8 cellular contexts compared by ENCODE assay signal in the genomic region with DNA sequence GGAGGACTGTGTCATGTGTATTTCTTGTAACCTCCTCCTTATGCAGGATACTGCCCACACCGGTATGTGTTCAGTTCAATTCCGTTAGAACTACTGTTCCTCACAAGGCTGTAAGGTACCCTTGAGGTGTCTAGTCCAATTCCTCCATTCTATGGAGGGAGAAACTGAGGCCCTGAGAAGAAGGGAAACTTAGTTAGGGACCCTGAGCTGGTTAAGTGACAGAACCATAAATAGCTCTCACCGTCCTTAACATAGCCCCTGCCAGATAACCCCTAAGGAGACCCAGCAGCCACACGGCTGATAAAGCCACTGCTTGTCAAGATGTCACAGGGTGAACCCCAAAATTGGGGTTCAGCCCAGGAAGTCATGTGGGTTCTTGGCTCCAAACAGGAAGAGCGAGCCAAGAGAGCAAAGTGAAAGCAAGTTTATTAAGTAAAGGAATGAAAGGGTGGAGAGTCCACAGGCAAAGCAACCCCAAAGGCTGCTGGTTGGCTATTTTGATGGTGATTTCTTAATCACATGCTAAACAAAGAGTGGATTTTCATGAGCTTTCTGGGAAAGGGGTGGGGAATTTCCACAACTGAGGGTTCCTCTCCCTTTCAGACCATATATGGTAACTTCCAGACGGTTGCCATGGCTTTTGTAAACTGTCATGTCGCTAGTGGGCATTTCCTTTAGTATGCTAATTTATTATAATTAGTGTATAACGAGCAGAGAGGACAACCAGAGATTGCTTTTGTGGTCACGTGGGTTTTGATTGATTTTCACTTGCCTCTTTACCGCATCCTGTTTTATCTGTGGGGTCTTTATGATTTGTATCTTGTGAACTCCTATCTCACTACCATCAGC.
DNase-seq lines count a peak whose midpoint lies in the region; ATAC-seq and TF ChIP-seq lines count a peak whose summit lies in the region.

No MANE protein-coding gene starts in this region.

- no peaks in the 10 kb centered on the region for H3K36me3 Mint-ChIP-seq in endothelial cell (ENCODE audit: low read depth, unreplicated experiment)

- no peak for TF ChIP-seq CTCF in AG09309 (IDR thresholded peaks at IDR 0.05; ENCODE audit: control insufficient read depth, insufficient read depth, low read depth, low read length, missing control alignments)
- no peak for TF ChIP-seq CTCF in endothelial cell (IDR thresholded peaks at IDR 0.05; ENCODE audit: unreplicated experiment)
- no peak for TF ChIP-seq CTCF in mucosa of descending colon (IDR thresholded peaks at IDR 0.05)

- peaks cover 27% of the 10 kb centered on the region for H3K4me1 ChIP-seq in mucosa of descending colon (ENCODE audit: low read depth)

- intact Hi-C loops in mucosa of descending colon (cut with DNase I, micrococcal nuclease) = no loop called here

- H3K4me3 ChIP-seq in AG09309 (ENCODE audit: control insufficient read depth, low read depth, low read length) (peak overlapping the region; percentile 22), mucosa of descending colon (no peak overlapping the region)

- H3K27me3 Mint-ChIP-seq in endothelial cell (ENCODE audit: unreplicated experiment) = peaks cover 6% of the 10 kb centered on the region

- H3K27ac Mint-ChIP-seq in endothelial cell (ENCODE audit: unreplicated experiment) = peak overlapping the region; percentile 88

- no peaks in the 10 kb centered on the region for H3K9me3 Mint-ChIP-seq in endothelial cell (ENCODE audit: unreplicated experiment)

- no peaks in the 10 kb centered on the region for H3K36me3 ChIP-seq in mucosa of descending colon (ENCODE audit: low read depth)

- H3K9me3 ChIP-seq in mucosa of descending colon = no peaks in the 10 kb centered on the region

- DNase-seq in AG09309 (ENCODE audit: low read depth) (peak; percentile 80), GM19240 (ENCODE audit: insufficient read length, low spot score) (peak; percentile 69), endothelial cell (ENCODE audit: low spot score) (no peak), mucosa of descending colon (peak in 1 of 3 donors; percentile 51), NCI-H2081 (lab: John Stamatoyannopoulos, UW) (no peak)
- DNase-seq in activated CD4-positive, alpha-beta T cell treated with anti-CD3 and anti-CD28 coated beads, Interleukin-2, amount 50 U/mL, for 4 hours = peak; percentile 18 to 27
- DNase-seq in stimulated activated naive CD8-positive, alpha-beta T cell treated with anti-CD3 and anti-CD28 coated beads, Interleukin-15, Interleukin-2, amounts not matched to agents 100 U/mL and 50 U/mL, for 24 hours = peak; percentile 43

- no peak overlapping the region for H3K4me3 Mint-ChIP-seq in endothelial cell (ENCODE audit: unreplicated experiment)

- peak; percentile 73 for ATAC-seq in HG03442 (IDR thresholded peaks at IDR 0.05; ENCODE audit: unreplicated experiment)
- peak; percentile 53 for ATAC-seq in mucosa of descending colon
- peak; percentile 83 for ATAC-seq in stimulated activated naive CD8-positive, alpha-beta T cell treated with anti-CD3 and anti-CD28 coated beads, Interleukin-15, Interleukin-2, amounts not matched to agents 100 U/mL and 50 U/mL, for 24 hours

- H3K4me1 Mint-ChIP-seq in endothelial cell (ENCODE audit: unreplicated experiment) = peaks cover 29% of the 10 kb centered on the region

Comparison
In these comparisons a context has a peak if more than half of its experiments do, and no peak if none do; other contexts are left out.
1. DNase-seq: peak in AG09309 (single experiment), GM19240 (single experiment), activated CD4-positive, alpha-beta T cell treated with anti-CD3 and anti-CD28 coated beads, Interleukin-2, amount 50 U/mL, for 4 hours (2 of 2) and stimulated activated naive CD8-positive, alpha-beta T cell treated with anti-CD3 and anti-CD28 coated beads, Interleukin-15, Interleukin-2, amounts not matched to agents 100 U/mL and 50 U/mL, for 24 hours (single experiment); none in endothelial cell (single experiment) and NCI-H2081 (0 of 2).
2. Peak in every context shown above with its lines, with median percentiles within 50 percentile points of each other: ATAC-seq.